Comparison of ENCODE assay signal across 26 cellular contexts in genomic region chr11:73228268-73229134, GRCh38. TPM values are rescaled to one million over a fixed set of nuclear protein-coding genes. Genes with fewer than 3 reads are reported as not detected.
A peak's percentile ranks its signal among the peaks of the same experiment; 100 is the strongest.
DNase-seq lines count a peak whose midpoint lies in the region; ATAC-seq, FAIRE-seq and TF ChIP-seq lines count a peak whose summit lies in the region.
"Had no signal": no experiment of that assay in that cellular context is flagged by ENCODE, and none has a peak within 500 bp of the region (broad histone marks: within the 10 kb centered on the region; RNA-seq: fewer than 3 reads in every experiment).

No MANE protein-coding gene starts in this region.

- H2AFZ ChIP-seq in K562 (ENCODE audit: low read depth, low read length) = no peak overlapping the region
- no peak overlapping the region for H2AFZ ChIP-seq in neural progenitor cell (replicated peaks)

- DNase-seq in BE2C (peak; percentile 2), GM10266 (ENCODE audit: extremely low spot score) (peak; percentile 10), K562 (ENCODE audit: extremely low read depth in 1 of 4, low spot score in 3 of 4) (no peak), neural progenitor cell (ENCODE audit: low spot score) (peak; percentile 1), SW480 (ENCODE audit: low spot score) (no peak), ecto neural progenitor cell (ENCODE audit: low spot score) (no peak)
- DNase-seq in effector CD4-positive, alpha-beta T cell = no peak
- DNase-seq: activated CD8-positive, alpha-beta memory T cell treated with anti-CD3 and anti-CD28 coated beads, Interleukin-2, amount 10 ng/mL, durations not matched to agents 7 days and 5 days; CD8-positive, alpha-beta memory T cell; DND-41; erythroblast; midbrain; NCI-H1092 treated with DMSO at 0.1 percent for 48 hours; NCI-H2081 treated with DMSO at 0.1 percent for 48 hours; OCI-M1; substantia nigra had no signal

- no peaks in the 10 kb centered on the region for H3K36me3 ChIP-seq in BE2C
- H3K36me3 ChIP-seq in K562 (ENCODE audit: control insufficient read depth, insufficient read depth, low read length) = no peaks in the 10 kb centered on the region
- no peaks in the 10 kb centered on the region for H3K36me3 ChIP-seq in neural progenitor cell
- H3K36me3 ChIP-seq: adrenal gland, gastroesophageal sphincter, SJSA1 had no signal

- 4% methylated on average over 3 of the region's 4 CpGs for WGBS in K562 (ENCODE audit: insufficient coverage, low coverage, missing lambda C conversion rate)

- no peaks in the 10 kb centered on the region for H3F3A ChIP-seq in neural progenitor cell (ENCODE audit: low read depth)

- FAIRE-seq in K562 (lab: Jason Lieb, UNC) = no peak
- FAIRE-seq: bronchial epithelial cell, GM18507 had no signal

- H3K9me3 ChIP-seq in BE2C = no peaks in the 10 kb centered on the region
- H3K9me3 ChIP-seq in K562 (replicated peaks; ENCODE audit: control insufficient read depth, insufficient read depth, low read depth, low read length) = no peaks in the 10 kb centered on the region
- no peaks in the 10 kb centered on the region for H3K9me3 ChIP-seq in neural progenitor cell (ENCODE audit: low read depth)
- H3K9me3 ChIP-seq: adrenal gland, gastroesophageal sphincter, SJSA1 had no signal

- CTCF ChIA-PET in K562 (lab: Yijun Ruan, JAX; ENCODE audit: low intra/inter-chr PET ratio) = no interaction called here

- no peak overlapping the region for H3K27ac ChIP-seq in K562 (ENCODE audit: extremely low read depth, low read depth, low read length)
- no peak overlapping the region for H3K27ac ChIP-seq in neural progenitor cell
- H3K27ac ChIP-seq: adrenal gland, gastroesophageal sphincter, SJSA1 had no signal

- H3K36me3 Mint-ChIP-seq in neural progenitor cell = no peaks in the 10 kb centered on the region
- H3K36me3 Mint-ChIP-seq: activated CD8-positive, alpha-beta memory T cell treated with anti-CD3 and anti-CD28 coated beads, Interleukin-2, amount 10 ng/mL, durations not matched to agents 7 days and 5 days; CD8-positive, alpha-beta memory T cell had no signal

- no peaks in the 10 kb centered on the region for H3K9me3 Mint-ChIP-seq in neural progenitor cell
- H3K9me3 Mint-ChIP-seq: activated T-helper 2 cell treated with anti-CD3 and anti-CD28 coated beads, Interferon-gamma antibody, Interleukin-2, Interleukin-4, amounts not matched to agents 10 μg/mL and 5 μg/mL and 100 μg/mL, durations not matched to agents 14 hours and 24 hours and 36 hours; CD8-positive, alpha-beta memory T cell; T-helper 2 cell treated with Interferon-gamma antibody and Interleukin-4, amounts not matched to agents 5 μg/mL and 100 μg/mL, for 36 hours had no signal

- H3K4me2 ChIP-seq in K562 (ENCODE audit: insufficient read depth, low read length) (no peak overlapping the region), neural progenitor cell (no peak overlapping the region)

- H4K20me1 ChIP-seq in K562 (replicated peaks; ENCODE audit: control insufficient read depth, insufficient read depth, low read length) (peaks cover 4% of the 10 kb centered on the region; the same call in 1 of the 2 replicates), neural progenitor cell (ENCODE audit: low read depth) (no peaks in the 10 kb centered on the region)

- TF ChIP-seq RAD21 in K562 (CRISPR knock-in tag; conservative IDR thresholded peaks at IDR 0.05 in 1 of 2, IDR thresholded peaks at IDR 0.05 in 1 of 2) = no peak

- H3K4me3 ChIP-seq in BE2C (ENCODE audit: low read depth, low read length) (no peak overlapping the region), K562 (no peak overlapping the region), neural progenitor cell (no peak overlapping the region)
- H3K4me3 ChIP-seq: adrenal gland, gastroesophageal sphincter, SJSA1 had no signal

- TF ChIP-seq EP300 in K562 (IDR thresholded peaks at IDR 0.05; ENCODE audit: low read length) = no peak

- no peak overlapping the region for H3K9ac ChIP-seq in K562 (ENCODE audit: insufficient read depth in 1 of 2, low read depth in 2 of 2, low read length in 2 of 2)
- no peak overlapping the region for H3K9ac ChIP-seq in neural progenitor cell

- H3K4me3 Mint-ChIP-seq in neural progenitor cell = no peak overlapping the region
- H3K4me3 Mint-ChIP-seq: activated CD4-positive, alpha-beta T cell treated with anti-CD3 and anti-CD28 coated beads for 36 hours; activated CD8-positive, alpha-beta memory T cell treated with anti-CD3 and anti-CD28 coated beads, Interleukin-2, amount 10 ng/mL, durations not matched to agents 7 days and 5 days; CD8-positive, alpha-beta memory T cell; T-helper 2 cell treated with Interferon-gamma antibody and Interleukin-4, amounts not matched to agents 5 μg/mL and 100 μg/mL, for 36 hours had no signal

- H3K27me3 Mint-ChIP-seq in neural progenitor cell (ENCODE audit: insufficient read depth, low read depth) = peaks cover 7% of the 10 kb centered on the region
- H3K27me3 Mint-ChIP-seq: activated CD4-positive, alpha-beta T cell treated with anti-CD3 and anti-CD28 coated beads for 36 hours had no signal

- no peak for TF ChIP-seq POLR2A in K562 (conservative IDR thresholded peaks at IDR 0.05)

- no peak for ATAC-seq in K562
- ATAC-seq: activated CD4-positive, alpha-beta T cell treated with anti-CD3 and anti-CD28 coated beads for 36 hours; activated CD8-positive, alpha-beta memory T cell treated with anti-CD3 and anti-CD28 coated beads, Interleukin-2, amount 10 ng/mL, durations not matched to agents 7 days and 5 days had no signal

- POLR2A ChIA-PET in K562 (lab: Yijun Ruan, JAX) = no interaction called here

- intact Hi-C loops in K562 (cut with micrococcal nuclease) = no loop called here

- BruUV-seq in K562 (replicated peaks; lab: Mats Ljungman, UMichigan) = no TSS peak

- H3K4me1 Mint-ChIP-seq in neural progenitor cell = peaks cover 11% of the 10 kb centered on the region
- H3K4me1 Mint-ChIP-seq: activated CD4-positive, alpha-beta T cell treated with anti-CD3 and anti-CD28 coated beads for 36 hours had no signal

- in situ Hi-C loops in K562 (cut with MboI) = no loop called here

- peaks cover 5% of the 10 kb centered on the region for H3K9me1 ChIP-seq in K562 (ENCODE audit: control insufficient read depth, insufficient read depth, low read length)

- H3K79me2 ChIP-seq in K562 (ENCODE audit: control insufficient read depth, insufficient read depth, low read length) (no peaks in the 10 kb centered on the region), neural progenitor cell (ENCODE audit: low read depth) (no peaks in the 10 kb centered on the region)

- no peak overlapping the region for H3K27ac Mint-ChIP-seq in neural progenitor cell
- H3K27ac Mint-ChIP-seq: activated CD4-positive, alpha-beta T cell treated with anti-CD3 and anti-CD28 coated beads for 36 hours; activated CD8-positive, alpha-beta memory T cell treated with anti-CD3 and anti-CD28 coated beads, Interleukin-2, amount 10 ng/mL, durations not matched to agents 7 days and 5 days; activated T-helper 2 cell treated with anti-CD3 and anti-CD28 coated beads, Interferon-gamma antibody, Interleukin-2, Interleukin-4, amounts not matched to agents 10 μg/mL and 5 μg/mL and 100 μg/mL, durations not matched to agents 14 hours and 24 hours and 36 hours; T-helper 2 cell treated with Interferon-gamma antibody and Interleukin-4, amounts not matched to agents 5 μg/mL and 100 μg/mL, for 36 hours had no signal

- H3K27me3 ChIP-seq in BE2C = no peaks in the 10 kb centered on the region
- H3K27me3 ChIP-seq in K562 (ENCODE audit: control insufficient read depth in 2 of 2, insufficient read depth in 2 of 2, low read length in 2 of 2) = peaks cover 3 to 63% of the 10 kb centered on the region in 2 experiments; a peak in 4 of 5 replicates
- no peaks in the 10 kb centered on the region for H3K27me3 ChIP-seq in neural progenitor cell
- H3K27me3 ChIP-seq: adrenal gland, gastroesophageal sphincter, SJSA1 had no signal

- H3K4me1 ChIP-seq in BE2C (no peaks in the 10 kb centered on the region), K562 (replicated peaks in 1 of 2; ENCODE audit: control insufficient read depth in 2 of 2, insufficient read depth in 2 of 2, low read length in 2 of 2) (no peaks in the 10 kb centered on the region; a peak in 1 of 5 replicates), neural progenitor cell (peaks cover 14% of the 10 kb centered on the region)
- H3K4me1 ChIP-seq: adrenal gland, SJSA1 had no signal

- TF ChIP-seq CTCF in BE2C (IDR thresholded peaks at IDR 0.05; ENCODE audit: low read depth, low read length) = no peak
- no peak for TF ChIP-seq CTCF in GM10266 (IDR thresholded peaks at IDR 0.05; ENCODE audit: control insufficient read depth, insufficient read depth, low read depth, missing control alignments)
- no peak for TF ChIP-seq CTCF in K562 (IDR thresholded peaks at IDR 0.05 in 2 of 3, conservative IDR thresholded peaks at IDR 0.05 in 1 of 3; ENCODE audit: insufficient read depth in 2 of 3, low read depth in 1 of 3, low read length in 3 of 3)
- no peak for TF ChIP-seq CTCF in neural progenitor cell (IDR thresholded peaks at IDR 0.05)

RNA-seq across cellular contexts. Expression of gene P2RY2, which starts 10.4 kb away (rescaled TPM):
- 0.28 TPM for polyA plus RNA-seq in BE2C (2012; ENCODE audit: insufficient read depth, insufficient read length, low read depth)
- not detected in 2 replicates for total RNA-seq in K562 (2011; cell fraction: chromatin; rRNA removed; ENCODE audit: low replicate concordance)
- total RNA-seq in K562 (2011; cell fraction: nucleolus; rRNA removed) = not detected in 2 replicates
- not detected in 2 replicates for total RNA-seq in K562 (2011; cell fraction: nucleoplasm; rRNA removed)
- total RNA-seq in K562 (2014; rRNA removed) = not detected in 2 replicates
- not detected in 2 replicates for total RNA-seq in K562 (2014; rRNA removed; fragmentation: Illumina TruSeq; extraction: Trizol)
- not detected in 2 replicates for total RNA-seq in K562 (2015; rRNA removed; fragmentation: Illumina TruSeq; extraction: Trizol)
- total RNA-seq in K562 (2021) = not detected in 2 replicates
- polyA plus RNA-seq in K562 (2011; rRNA removed) = not detected in 2 replicates
- not detected in 2 replicates for polyA plus RNA-seq in K562 (2011; cell fraction: cytosol; rRNA removed)
- not detected in 2 replicates for polyA plus RNA-seq in K562 (2011; cell fraction: nucleus; rRNA removed)
- polyA plus RNA-seq in K562 (2012) = not detected in 2 replicates
- polyA plus RNA-seq in K562 (2014; fragmentation: Illumina TruSeq; extraction: Trizol) = not detected in 2 replicates
- not detected for polyA plus RNA-seq in K562 (2014; fragmentation: Nextera tagmentation; extraction: Ambion mirVana)
- not detected in 2 replicates for polyA plus RNA-seq in K562 (2014; rRNA removed)
- polyA minus RNA-seq in K562 (2011; rRNA and poly(A)+ RNA removed) = not detected in 2 replicates
- not detected in 2 replicates for polyA minus RNA-seq in K562 (2011; cell fraction: cytosol; rRNA and poly(A)+ RNA removed)
- polyA minus RNA-seq in K562 (2011; cell fraction: nucleus; rRNA and poly(A)+ RNA removed) = not detected in 2 replicates
- total RNA-seq in neural progenitor cell (ENCODE audit: low replicate concordance) = 0.45 and 0.84 TPM in 2 replicates
- total RNA-seq: activated CD4-positive, alpha-beta T cell treated with anti-CD3 and anti-CD28 coated beads for 36 hours; activated CD8-positive, alpha-beta memory T cell treated with anti-CD3 and anti-CD28 coated beads, Interleukin-2, amount 10 ng/mL, durations not matched to agents 7 days and 5 days; activated T-helper 2 cell treated with anti-CD3 and anti-CD28 coated beads, Interferon-gamma antibody, Interleukin-2, Interleukin-4, amounts not matched to agents 10 μg/mL and 5 μg/mL and 100 μg/mL, durations not matched to agents 14 hours and 24 hours and 36 hours; CD8-positive, alpha-beta memory T cell; LHCN-M2; SJSA1 had no signal
- polyA plus RNA-seq: CD8-positive, alpha-beta memory T cell had no signal

RNA-seq across cellular contexts. Expression of gene P2RY6, which starts 43.6 kb away (rescaled TPM):
- polyA plus RNA-seq in BE2C (2012; ENCODE audit: insufficient read depth, insufficient read length, low read depth) = 6.5 TPM
- not detected in 2 replicates for total RNA-seq in K562 (2011; cell fraction: chromatin; rRNA removed; ENCODE audit: low replicate concordance)
- not detected in 2 replicates for total RNA-seq in K562 (2011; cell fraction: nucleolus; rRNA removed)
- total RNA-seq in K562 (2011; cell fraction: nucleoplasm; rRNA removed) = not detected in 2 replicates
- not detected in 2 replicates for total RNA-seq in K562 (2014; rRNA removed)
- total RNA-seq in K562 (2014; rRNA removed; fragmentation: Illumina TruSeq; extraction: Trizol) = not detected in 2 replicates
- total RNA-seq in K562 (2015; rRNA removed; fragmentation: Illumina TruSeq; extraction: Trizol) = not detected in 2 replicates
- total RNA-seq in K562 (2021) = not detected in 2 replicates
- not detected in 2 replicates for polyA plus RNA-seq in K562 (2011; rRNA removed)
- polyA plus RNA-seq in K562 (2011; cell fraction: cytosol; rRNA removed) = not detected in 2 replicates
- polyA plus RNA-seq in K562 (2011; cell fraction: nucleus; rRNA removed) = not detected in 2 replicates
- not detected in 2 replicates for polyA plus RNA-seq in K562 (2012)
- not detected in 2 replicates for polyA plus RNA-seq in K562 (2014; fragmentation: Illumina TruSeq; extraction: Trizol)
- polyA plus RNA-seq in K562 (2014; fragmentation: Nextera tagmentation; extraction: Ambion mirVana) = not detected
- polyA plus RNA-seq in K562 (2014; rRNA removed) = not detected in 2 replicates
- polyA minus RNA-seq in K562 (2011; rRNA and poly(A)+ RNA removed) = not detected in 2 replicates
- not detected in 2 replicates for polyA minus RNA-seq in K562 (2011; cell fraction: cytosol; rRNA and poly(A)+ RNA removed)
- polyA minus RNA-seq in K562 (2011; cell fraction: nucleus; rRNA and poly(A)+ RNA removed) = not detected in 2 replicates
- 0.25 TPM in 1 of 2 replicates, not detected in the other for total RNA-seq in neural progenitor cell (ENCODE audit: low replicate concordance)
- total RNA-seq: activated CD4-positive, alpha-beta T cell treated with anti-CD3 and anti-CD28 coated beads for 36 hours; activated CD8-positive, alpha-beta memory T cell treated with anti-CD3 and anti-CD28 coated beads, Interleukin-2, amount 10 ng/mL, durations not matched to agents 7 days and 5 days; activated T-helper 2 cell treated with anti-CD3 and anti-CD28 coated beads, Interferon-gamma antibody, Interleukin-2, Interleukin-4, amounts not matched to agents 10 μg/mL and 5 μg/mL and 100 μg/mL, durations not matched to agents 14 hours and 24 hours and 36 hours; bronchial epithelial cell; HT1080; SJSA1 had no signal
- polyA plus RNA-seq: CD8-positive, alpha-beta memory T cell had no signal

Comparison
In these comparisons a context has a peak if more than half of its experiments do, and no peak if none do; other contexts are left out.
1. DNase-seq: peak in BE2C (single experiment), GM10266 (single experiment) and neural progenitor cell (single experiment); none in K562 (0 of 4), SW480 (single experiment), effector CD4-positive, alpha-beta T cell (single experiment) and ecto neural progenitor cell (single experiment).